Comparison of ENCODE assay signal across 18 cellular contexts in genomic region chr13:96431044-96431581, GRCh38.
"Had no signal": no experiment of that assay in that cellular context is flagged by ENCODE, and none has a peak within 500 bp of the region (broad histone marks: within the 10 kb centered on the region; RNA-seq: fewer than 3 reads in every experiment).

No MANE protein-coding gene starts in this region.

- H2AFZ ChIP-seq: hepatocyte had no signal

- FAIRE-seq: pancreas had no signal

- H3K9me3 ChIP-seq: colonic mucosa, left ventricle myocardium inferior, lower lobe of right lung, pancreas, tibial artery, upper lobe of left lung, vagina had no signal

- ATAC-seq: foreskin keratinocyte; lower lobe of right lung; natural killer cell treated with Interleukin-12 subunit alpha and Interleukin-12 subunit beta and Interleukin-15 and Interleukin-18, amount 100 ng/mL, for 72 hours; pancreas; right cardiac atrium; stimulated activated effector memory CD8-positive, alpha-beta T cell treated with anti-CD3 and anti-CD28 coated beads, Interleukin-12 subunit alpha, Interleukin-12 subunit beta, amount 100 ng/mL, for 72 hours had no signal

- H3K4me3 ChIP-seq: colonic mucosa, hepatocyte, left ventricle myocardium inferior, lower lobe of right lung, pancreas, tibial artery, upper lobe of left lung, vagina had no signal

- H3K4me2 ChIP-seq: hepatocyte had no signal

- H3K4me1 ChIP-seq: colonic mucosa, foreskin keratinocyte, left ventricle myocardium inferior, lower lobe of right lung, pancreas, tibial artery, upper lobe of left lung, vagina had no signal

- H3K27me3 ChIP-seq: colonic mucosa, foreskin keratinocyte, hepatocyte, pancreas, tibial artery, upper lobe of left lung, vagina had no signal

- H3K36me3 ChIP-seq: colonic mucosa, left ventricle myocardium inferior, lower lobe of right lung, pancreas, tibial artery, upper lobe of left lung, vagina had no signal

- H3K79me2 ChIP-seq: hepatocyte had no signal

- H3K27ac ChIP-seq: colonic mucosa, foreskin keratinocyte, hepatocyte, left ventricle myocardium inferior, lower lobe of right lung, pancreas, tibial artery, upper lobe of left lung, vagina had no signal

- DNase-seq: colonic mucosa; dermis blood vessel endothelial cell; foreskin keratinocyte; islet precursor cell; left ventricle myocardium inferior; lower lobe of right lung; midbrain; occipital lobe; pancreas; right cardiac atrium; stimulated activated CD4-positive, alpha-beta T cell treated with anti-CD3 and anti-CD28 coated beads, Interleukin-4, amount 100 ng/mL, for 1 hour; stimulated activated CD8-positive, alpha-beta memory T cell treated with anti-CD3 and anti-CD28 coated beads, Interleukin-4, amount 100 ng/mL, for 48 hours; tibial artery; upper lobe of left lung had no signal
